9 cellular contexts compared by ENCODE assay signal in genomic region chr14:101077511-101078074, GRCh38.
DNase-seq lines count a peak whose midpoint lies in the region; ATAC-seq and TF ChIP-seq lines count a peak whose summit lies in the region.
"Had no signal": no experiment of that assay in that cellular context is flagged by ENCODE, and none has a peak within 500 bp of the region (broad histone marks: within the 10 kb centered on the region; RNA-seq: fewer than 3 reads in every experiment).

No MANE protein-coding gene starts in this region.

- POLR2A ChIA-PET in WTC11 (lab: Charles Lee): interaction anchor here (0.7 kb wide), 1 partner anchor 187 kb away, joined by 3 read pairs; no protein-coding TSS in a partner anchor

- TF ChIP-seq CTCF in WTC11 (IDR thresholded peaks at IDR 0.05): no peak
- TF ChIP-seq CTCF in spleen (IDR thresholded peaks at IDR 0.05 in 8 of 11, conservative IDR thresholded peaks at IDR 0.05 in 3 of 11): no peak
- no peak for TF ChIP-seq CTCF in gastrocnemius medialis (IDR thresholded peaks at IDR 0.05 in 4 of 5, conservative IDR thresholded peaks at IDR 0.05 in 1 of 5)

- H3K9me3 ChIP-seq in iPS-20b (ENCODE audit: insufficient read depth, low read depth, low read length) (no peaks in the 10 kb centered on the region), spleen (no peaks in the 10 kb centered on the region), gastrocnemius medialis (no peaks in the 10 kb centered on the region)

- H3K36me3 Mint-ChIP-seq in WTC11: no peaks in the 10 kb centered on the region

- in situ Hi-C loops in gastrocnemius medialis (cut with MboI; ENCODE audit: low sequenced_read_pairs in 4 of 4): no loop called here

- TF ChIP-seq POLR2A in spleen (IDR thresholded peaks at IDR 0.05): no peak
- no peak for TF ChIP-seq POLR2A in gastrocnemius medialis (IDR thresholded peaks at IDR 0.05)

- intact Hi-C loops in spleen (cut with DNase I; ENCODE audit: low total_unique reads): no loop called here
- intact Hi-C loops in gastrocnemius medialis (cut with DNase I; ENCODE audit: low total_unique reads): no loop called here

- H3K4me1 ChIP-seq in iPS-20b (ENCODE audit: insufficient read depth, low read length) (peaks cover 14% of the 10 kb centered on the region; the same call in 1 of the 2 replicates), spleen (peaks cover 4 to 29% (median 20%) of the 10 kb centered on the region in 6 donors), gastrocnemius medialis (peaks cover 0 to 5% of the 10 kb centered on the region in 2 donors)

- H3K27ac Mint-ChIP-seq in WTC11: no peak overlapping the region
- H3K27ac Mint-ChIP-seq: naive thymus-derived CD4-positive, alpha-beta T cell had no signal

- peak overlapping the region; percentile 64 for H3K4me3 Mint-ChIP-seq in WTC11

- H3K9ac ChIP-seq in iPS-20b (ENCODE audit: low read depth, low read length): peak overlapping the region; percentile 51; the same call in 1 of the 2 replicates

- H3K27me3 Mint-ChIP-seq in WTC11 (ENCODE audit: low read depth): peaks cover 23% of the 10 kb centered on the region

- WGBS in spleen, 5 donors: 1 to 12% (median 5%) methylated on average over 15 to 37 of the region's 37 CpGs

- H3K9me3 Mint-ChIP-seq in WTC11: no peaks in the 10 kb centered on the region
- H3K9me3 Mint-ChIP-seq: naive thymus-derived CD4-positive, alpha-beta T cell had no signal

- CTCF ChIA-PET in WTC11 (lab: Charles Lee): interaction anchor here (0.6 to 1.3 kb wide), 4 partner anchors 108 to 550 kb away, joined by 3 to 4 read pairs (median 3); no protein-coding TSS in a partner anchor

- H3K4me3 ChIP-seq in iPS-20b (ENCODE audit: low read length) (peak overlapping the region; percentile 67), spleen (peak overlapping the region in 4 of 8 donors; percentile 2 to 50 (median 18)), gastrocnemius medialis (no peak overlapping the region)

- H3K4me1 Mint-ChIP-seq in WTC11: peaks cover 29% of the 10 kb centered on the region

- DNase-seq in NCI-H146 (lab: John Stamatoyannopoulos, UW) (peak; percentile 51), NCI-H146 treated with DMSO at 0.1 percent for 48 hours (lab: John Stamatoyannopoulos, UW; ENCODE audit: unreplicated experiment) (no peak), WTC11 (ENCODE audit: low spot score) (peak; percentile 73), spleen (peak; percentile 66), gastrocnemius medialis (no peak)

- H3K36me3 ChIP-seq in iPS-20b (ENCODE audit: insufficient read depth, low read depth, low read length) (no peaks in the 10 kb centered on the region), spleen (no peaks in the 10 kb centered on the region), gastrocnemius medialis (no peaks in the 10 kb centered on the region)

- H3K27me3 ChIP-seq in iPS-20b (ENCODE audit: insufficient read depth, low read length) (peaks cover 46% of the 10 kb centered on the region), spleen (replicated peaks in 1 of 7) (peaks cover 0 to 65% (median 20%) of the 10 kb centered on the region in 7 donors), gastrocnemius medialis (peaks cover 23 to 45% (median 29%) of the 10 kb centered on the region in 3 donors)

- H3K27ac ChIP-seq in iPS-20b (ENCODE audit: low read length): no peak overlapping the region
- no peak overlapping the region for H3K27ac ChIP-seq in spleen
- H3K27ac ChIP-seq in gastrocnemius medialis: no peak overlapping the region

- ATAC-seq in WTC11 (peak; percentile 71), GM21723 (IDR thresholded peaks at IDR 0.05; ENCODE audit: unreplicated experiment) (no peak), gastrocnemius medialis (no peak), HG03354 (IDR thresholded peaks at IDR 0.05; ENCODE audit: poor library complexity, severe bottlenecking, unreplicated experiment) (no peak)
- ATAC-seq: naive thymus-derived CD4-positive, alpha-beta T cell had no signal

TF ChIP-seq in WTC11, 78 proteins besides CTCF, POLR2A, EP300 and RAD21:
- TF ChIP-seq, protein P1, sequence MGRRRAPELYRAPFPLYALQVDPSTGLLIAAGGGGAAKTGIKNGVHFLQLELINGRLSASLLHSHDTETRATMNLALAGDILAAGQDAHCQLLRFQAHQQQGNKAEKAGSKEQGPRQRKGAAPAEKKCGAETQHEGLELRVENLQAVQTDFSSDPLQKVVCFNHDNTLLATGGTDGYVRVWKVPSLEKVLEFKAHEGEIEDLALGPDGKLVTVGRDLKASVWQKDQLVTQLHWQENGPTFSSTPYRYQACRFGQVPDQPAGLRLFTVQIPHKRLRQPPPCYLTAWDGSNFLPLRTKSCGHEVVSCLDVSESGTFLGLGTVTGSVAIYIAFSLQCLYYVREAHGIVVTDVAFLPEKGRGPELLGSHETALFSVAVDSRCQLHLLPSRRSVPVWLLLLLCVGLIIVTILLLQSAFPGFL (CRISPR knock-in tag; IDR thresholded peaks at IDR 0.05; ENCODE audit: borderline replicate concordance): no peak
- no peak for TF ChIP-seq ZNF416 (CRISPR knock-in tag; IDR thresholded peaks at IDR 0.05)
- TF ChIP-seq ZBTB21 (CRISPR knock-in tag; IDR thresholded peaks at IDR 0.05; ENCODE audit: borderline replicate concordance): peak; percentile 57; the same call in 1 of the 2 replicates
- TF ChIP-seq NFYB (CRISPR knock-in tag; conservative IDR thresholded peaks at IDR 0.05; ENCODE audit: low read depth): no peak
- no peak for TF ChIP-seq TP53 (CRISPR knock-in tag; IDR thresholded peaks at IDR 0.05)
- TF ChIP-seq ZNF423 (CRISPR knock-in tag; IDR thresholded peaks at IDR 0.05): no peak
- TF ChIP-seq MAX (CRISPR knock-in tag; IDR thresholded peaks at IDR 0.05): peak; percentile 21; the same call in 1 of the 2 replicates
- peak; percentile 54; the same call in 1 of the 2 replicates for TF ChIP-seq SP1 (CRISPR knock-in tag; conservative IDR thresholded peaks at IDR 0.05)
- TF ChIP-seq TEAD4 (CRISPR knock-in tag; IDR thresholded peaks at IDR 0.05): no peak
- TF ChIP-seq MYBL2 (CRISPR knock-in tag; IDR thresholded peaks at IDR 0.05): no peak
- TF ChIP-seq FOXP1 (CRISPR knock-in tag; IDR thresholded peaks at IDR 0.05; ENCODE audit: borderline replicate concordance): peak; percentile 52; the same call in 1 of the 2 replicates
- TF ChIP-seq ATF6 (CRISPR knock-in tag; IDR thresholded peaks at IDR 0.05): no peak
- no peak for TF ChIP-seq ZNF121 (CRISPR knock-in tag; IDR thresholded peaks at IDR 0.05)
- TF ChIP-seq ETV6 (CRISPR knock-in tag; IDR thresholded peaks at IDR 0.05): no peak
- no peak for TF ChIP-seq ZNF317 (CRISPR knock-in tag; IDR thresholded peaks at IDR 0.05; ENCODE audit: borderline replicate concordance, low read depth)
- no peak for TF ChIP-seq RORB (CRISPR knock-in tag; IDR thresholded peaks at IDR 0.05)

Comparison
In these comparisons a context has a peak if more than half of its experiments do, and no peak if none do; other contexts are left out.
1. DNase-seq: peak in NCI-H146 (single experiment), WTC11 (single experiment) and spleen (single experiment); none in NCI-H146 treated with DMSO at 0.1 percent for 48 hours (single experiment) and gastrocnemius medialis (0 of 2).